8 cellular contexts compared by ENCODE assay signal in the genomic region with DNA sequence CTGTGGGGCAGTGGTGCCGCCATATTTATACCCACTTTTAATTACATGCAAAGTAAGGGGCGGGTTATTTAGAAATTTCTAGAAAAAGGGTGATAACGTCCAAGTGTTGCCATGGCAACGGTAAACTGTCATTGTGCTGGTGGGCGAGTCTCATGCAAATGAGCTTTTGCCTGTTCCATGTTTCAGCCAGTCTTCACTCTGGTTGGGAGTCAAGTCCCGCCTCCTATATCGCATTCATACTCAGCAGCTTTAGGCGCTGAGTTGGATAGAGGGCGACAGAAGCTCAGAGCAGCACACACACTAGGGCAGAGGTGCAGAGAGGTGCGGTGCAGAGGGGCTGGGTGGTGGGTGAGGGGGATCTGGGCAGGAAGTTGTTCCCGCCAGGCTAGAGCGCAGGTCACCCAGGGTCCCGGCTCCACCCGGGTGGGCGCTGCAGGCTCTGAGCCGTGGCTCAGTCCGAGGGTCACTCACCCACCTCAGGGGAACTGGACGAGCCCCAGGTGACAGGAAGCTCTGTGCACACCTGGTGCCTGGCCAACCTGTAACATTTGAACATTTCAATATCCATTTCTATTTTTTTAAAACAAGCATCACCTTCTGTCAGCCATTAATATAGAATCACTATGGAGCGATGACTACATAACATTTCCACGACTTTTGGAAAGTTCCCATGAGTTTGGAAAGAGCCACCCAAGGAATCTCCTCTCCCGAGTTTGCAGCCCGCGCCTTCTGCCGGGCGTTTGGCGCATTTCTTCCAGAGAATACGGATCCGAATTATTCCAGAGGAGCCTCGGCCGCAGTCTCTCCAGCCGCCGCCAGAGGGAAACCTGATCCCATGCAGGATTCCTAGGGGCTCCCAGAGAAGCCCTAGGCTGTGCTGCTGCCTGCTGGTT.
DNase-seq lines count a peak whose midpoint lies in the region; ATAC-seq and TF ChIP-seq lines count a peak whose summit lies in the region.

No MANE protein-coding gene starts in this region.

- H3K9me3 ChIP-seq in Panc1 (ENCODE audit: control insufficient read depth, insufficient read depth, low read depth, low read length) = no peaks in the 10 kb centered on the region

- POLR2A ChIA-PET in Panc1 (lab: Charles Lee) = no interaction called here
- POLR2A ChIA-PET in activated CD8-positive, alpha-beta T cell treated with anti-CD3 and anti-CD28 coated beads, Interleukin-2, amount 10 ng/mL, durations not matched to agents 7 days and 5 days (lab: Charles Lee) = no interaction called here

- no peak overlapping the region for H3K27ac Mint-ChIP-seq in endothelial cell (ENCODE audit: unreplicated experiment)
- H3K27ac Mint-ChIP-seq in activated CD8-positive, alpha-beta T cell treated with anti-CD3 and anti-CD28 coated beads, Interleukin-2, amount 10 ng/mL, durations not matched to agents 7 days and 5 days = no peak overlapping the region
- no peak overlapping the region for H3K27ac Mint-ChIP-seq in stimulated activated naive B cell treated with anti-CD40 and anti-IgM and Interleukin-4, amounts not matched to agents 10 μg/mL and 1 μg/mL and 100 μg/mL, for 72 hours

- H3K4me3 ChIP-seq in Panc1 (ENCODE audit: low read depth in 2 of 2, low read length in 2 of 2) = no peak overlapping the region

- no TSS peak for BruUV-seq in Panc1 (replicated peaks; lab: Mats Ljungman, UMichigan)

- CTCF ChIA-PET in Panc1 (lab: Charles Lee) = interaction anchor here (0.6 to 1.2 kb wide), 2 partner anchors 10 to 1202 kb away, joined by 3 to 5 read pairs; no protein-coding TSS in a partner anchor
- CTCF ChIA-PET in activated CD8-positive, alpha-beta T cell treated with anti-CD3 and anti-CD28 coated beads, Interleukin-2, amount 10 ng/mL, durations not matched to agents 7 days and 5 days (lab: Charles Lee) = no interaction called here

- peaks cover 21% of the 10 kb centered on the region for H3K4me1 Mint-ChIP-seq in endothelial cell (ENCODE audit: unreplicated experiment)
- H3K4me1 Mint-ChIP-seq in activated CD8-positive, alpha-beta T cell treated with anti-CD3 and anti-CD28 coated beads, Interleukin-2, amount 10 ng/mL, durations not matched to agents 7 days and 5 days (ENCODE audit: low read depth) = no peaks in the 10 kb centered on the region
- H3K4me1 Mint-ChIP-seq in stimulated activated naive B cell treated with anti-CD40 and anti-IgM and Interleukin-4, amounts not matched to agents 10 μg/mL and 1 μg/mL and 100 μg/mL, for 72 hours = no peaks in the 10 kb centered on the region

- H3K4me3 Mint-ChIP-seq in endothelial cell (ENCODE audit: unreplicated experiment) = no peak overlapping the region
- no peak overlapping the region for H3K4me3 Mint-ChIP-seq in activated CD8-positive, alpha-beta T cell treated with anti-CD3 and anti-CD28 coated beads, Interleukin-2, amount 10 ng/mL, durations not matched to agents 7 days and 5 days
- no peak overlapping the region for H3K4me3 Mint-ChIP-seq in stimulated activated naive B cell treated with anti-CD40 and anti-IgM and Interleukin-4, amounts not matched to agents 10 μg/mL and 1 μg/mL and 100 μg/mL, for 72 hours

- peak; percentile 95 for ATAC-seq in Panc1
- ATAC-seq in activated CD8-positive, alpha-beta T cell treated with anti-CD3 and anti-CD28 coated beads, Interleukin-2, amount 10 ng/mL, durations not matched to agents 7 days and 5 days = no peak
- no peak for ATAC-seq in HG03196 (IDR thresholded peaks at IDR 0.05; ENCODE audit: unreplicated experiment)
- no peak for ATAC-seq in stimulated activated naive B cell treated with anti-CD40 and anti-IgM and Interleukin-4, amounts not matched to agents 10 μg/mL and 1 μg/mL and 100 μg/mL, for 72 hours (replicated peaks)

- no peaks in the 10 kb centered on the region for H3K36me3 ChIP-seq in Panc1 (ENCODE audit: control insufficient read depth, insufficient read depth, low read length)

- intact Hi-C loops in Panc1 (cut with micrococcal nuclease; ENCODE audit: unreplicated experiment) = loop anchor here (1.0 kb wide), 1 partner anchor 11 kb away; no protein-coding TSS in a partner anchor

- H3K36me3 Mint-ChIP-seq in endothelial cell (ENCODE audit: low read depth, unreplicated experiment) = no peaks in the 10 kb centered on the region
- H3K36me3 Mint-ChIP-seq in activated CD8-positive, alpha-beta T cell treated with anti-CD3 and anti-CD28 coated beads, Interleukin-2, amount 10 ng/mL, durations not matched to agents 7 days and 5 days (ENCODE audit: low read depth) = no peaks in the 10 kb centered on the region
- no peaks in the 10 kb centered on the region for H3K36me3 Mint-ChIP-seq in stimulated activated naive B cell treated with anti-CD40 and anti-IgM and Interleukin-4, amounts not matched to agents 10 μg/mL and 1 μg/mL and 100 μg/mL, for 72 hours

- no peaks in the 10 kb centered on the region for H3K9me3 Mint-ChIP-seq in endothelial cell (ENCODE audit: unreplicated experiment)
- H3K9me3 Mint-ChIP-seq in activated CD8-positive, alpha-beta T cell treated with anti-CD3 and anti-CD28 coated beads, Interleukin-2, amount 10 ng/mL, durations not matched to agents 7 days and 5 days (ENCODE audit: insufficient read depth) = no peaks in the 10 kb centered on the region
- H3K9me3 Mint-ChIP-seq in stimulated activated naive B cell treated with anti-CD40 and anti-IgM and Interleukin-4, amounts not matched to agents 10 μg/mL and 1 μg/mL and 100 μg/mL, for 72 hours = peaks cover 0 to 2% of the 10 kb centered on the region in 2 donors

- no peak overlapping the region for H3K27ac ChIP-seq in Panc1 (ENCODE audit: low read length)

- TF ChIP-seq CTCF in Panc1 (IDR thresholded peaks at IDR 0.05) (peak; percentile 96), endothelial cell (IDR thresholded peaks at IDR 0.05; ENCODE audit: unreplicated experiment) (peak; percentile 89)

- peaks cover 2% of the 10 kb centered on the region for H3K27me3 Mint-ChIP-seq in endothelial cell (ENCODE audit: unreplicated experiment)
- H3K27me3 Mint-ChIP-seq in activated CD8-positive, alpha-beta T cell treated with anti-CD3 and anti-CD28 coated beads, Interleukin-2, amount 10 ng/mL, durations not matched to agents 7 days and 5 days (ENCODE audit: low read depth) = peaks cover 36% of the 10 kb centered on the region
- H3K27me3 Mint-ChIP-seq in stimulated activated naive B cell treated with anti-CD40 and anti-IgM and Interleukin-4, amounts not matched to agents 10 μg/mL and 1 μg/mL and 100 μg/mL, for 72 hours = peaks cover 57 to 72% of the 10 kb centered on the region in 2 donors

- DNase-seq in COLO829 (ENCODE audit: low spot score) = peak; percentile 93
- DNase-seq in HT1080 (ENCODE audit: low read depth) = peak; percentile 65
- DNase-seq in Panc1 (ENCODE audit: low read depth, low spot score) = no peak
- DNase-seq in endothelial cell (ENCODE audit: low spot score) = peak; percentile 91
- DNase-seq in lung microvascular endothelial cell (ENCODE audit: low read depth in 2 of 2) = peak; percentile 66 to 74
- no peak for DNase-seq in activated CD8-positive, alpha-beta T cell treated with anti-CD3 and anti-CD28 coated beads, Interleukin-2, amount 10 ng/mL, durations not matched to agents 7 days and 5 days
- DNase-seq in stimulated activated naive B cell treated with anti-CD40 and anti-IgM and Interleukin-4, amounts not matched to agents 10 μg/mL and 1 μg/mL and 100 μg/mL, for 72 hours = no peak

- H3K4me1 ChIP-seq in Panc1 (ENCODE audit: control insufficient read depth, insufficient read depth, low read length) = no peaks in the 10 kb centered on the region

- in situ Hi-C loops in Panc1 (cut with HindIII; ENCODE audit: low pct_unique_long_range_greater_than_20kb, low sequenced_read_pairs) = no loop called here

- H3K27me3 ChIP-seq in Panc1 (ENCODE audit: control insufficient read depth, insufficient read depth, low read length) = peaks cover 20% of the 10 kb centered on the region

Comparison
In these comparisons a context has a peak if more than half of its experiments do, and no peak if none do; other contexts are left out.
1. DNase-seq: peak in COLO829 (single experiment), HT1080 (single experiment), endothelial cell (single experiment) and lung microvascular endothelial cell (2 of 2); none in Panc1 (single experiment), activated CD8-positive, alpha-beta T cell treated with anti-CD3 and anti-CD28 coated beads, Interleukin-2, amount 10 ng/mL, durations not matched to agents 7 days and 5 days (single experiment) and stimulated activated naive B cell treated with anti-CD40 and anti-IgM and Interleukin-4, amounts not matched to agents 10 μg/mL and 1 μg/mL and 100 μg/mL, for 72 hours (single experiment).